ENCODE assay signal across 1 cellular context in the genomic region with DNA sequence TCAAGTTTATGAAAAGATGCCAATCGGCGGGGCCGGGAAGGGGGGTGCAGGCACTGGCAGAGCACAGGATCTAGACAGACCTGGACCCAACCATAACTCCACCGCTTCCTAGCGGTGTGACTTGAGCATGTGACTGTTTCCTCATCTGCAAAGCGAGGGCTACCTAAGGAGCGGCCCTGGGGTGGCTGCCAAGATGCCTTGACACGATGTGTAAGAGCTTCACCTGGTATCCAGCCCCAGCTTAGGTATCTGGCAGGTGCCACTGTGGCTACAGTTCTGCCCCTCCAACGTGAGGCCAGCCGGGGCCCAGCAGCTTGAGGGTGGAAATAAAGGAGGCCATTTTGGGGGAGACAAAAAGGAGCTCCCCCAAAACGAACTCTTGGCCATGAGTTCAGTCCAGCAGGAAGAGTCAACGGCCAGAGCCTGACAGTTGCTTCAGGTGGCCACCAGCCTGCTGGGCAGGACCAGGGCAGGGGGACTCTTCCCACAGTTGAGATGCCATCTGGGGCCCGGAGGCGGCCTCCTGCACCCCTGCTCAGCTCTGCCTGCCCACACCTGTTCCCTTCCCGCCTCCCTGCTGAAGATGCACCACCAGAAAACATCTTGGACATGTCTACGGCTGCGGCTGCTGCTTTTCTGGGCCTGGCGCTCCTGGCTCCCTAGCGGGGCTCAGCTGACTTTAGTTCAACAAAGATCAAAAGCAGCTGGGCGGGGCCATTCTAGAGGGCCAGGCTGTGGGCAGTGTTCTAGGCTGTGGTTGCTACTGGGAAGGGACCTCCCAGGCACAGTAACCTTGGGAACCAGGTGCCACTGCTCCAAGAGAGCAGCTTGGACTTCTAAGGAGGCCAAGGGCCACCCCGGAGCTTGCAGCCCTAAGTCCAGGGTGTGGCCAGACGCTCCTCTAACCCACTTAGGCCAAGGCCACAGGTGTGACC.
TF ChIP-seq lines count a peak whose summit lies in the region.

No MANE protein-coding gene starts in this region.

TF ChIP-seq in SK-N-SH, 30 proteins besides CTCF, POLR2A, EP300 and RAD21 (continued from another document):
- TF ChIP-seq ZBTB33 (IDR thresholded peaks at IDR 0.05; ENCODE audit: borderline replicate concordance, low read depth): no peak
- TF ChIP-seq, protein P1, sequence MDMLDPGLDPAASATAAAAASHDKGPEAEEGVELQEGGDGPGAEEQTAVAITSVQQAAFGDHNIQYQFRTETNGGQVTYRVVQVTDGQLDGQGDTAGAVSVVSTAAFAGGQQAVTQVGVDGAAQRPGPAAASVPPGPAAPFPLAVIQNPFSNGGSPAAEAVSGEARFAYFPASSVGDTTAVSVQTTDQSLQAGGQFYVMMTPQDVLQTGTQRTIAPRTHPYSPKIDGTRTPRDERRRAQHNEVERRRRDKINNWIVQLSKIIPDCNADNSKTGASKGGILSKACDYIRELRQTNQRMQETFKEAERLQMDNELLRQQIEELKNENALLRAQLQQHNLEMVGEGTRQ (IDR thresholded peaks at IDR 0.05; ENCODE audit: borderline replicate concordance, low read depth, low read length): no peak
- no peak for TF ChIP-seq TCF12 (IDR thresholded peaks at IDR 0.05)
- no peak for TF ChIP-seq RCOR1 (IDR thresholded peaks at IDR 0.05; ENCODE audit: low read length)
- TF ChIP-seq SMC3 (IDR thresholded peaks at IDR 0.05; ENCODE audit: low read depth, low read length): no peak
- TF ChIP-seq MEF2A (IDR thresholded peaks at IDR 0.05; ENCODE audit: borderline replicate concordance, low read depth): no peak
- TF ChIP-seq USF1 (IDR thresholded peaks at IDR 0.05; ENCODE audit: borderline replicate concordance, low read depth): no peak
- TF ChIP-seq, protein P2, sequence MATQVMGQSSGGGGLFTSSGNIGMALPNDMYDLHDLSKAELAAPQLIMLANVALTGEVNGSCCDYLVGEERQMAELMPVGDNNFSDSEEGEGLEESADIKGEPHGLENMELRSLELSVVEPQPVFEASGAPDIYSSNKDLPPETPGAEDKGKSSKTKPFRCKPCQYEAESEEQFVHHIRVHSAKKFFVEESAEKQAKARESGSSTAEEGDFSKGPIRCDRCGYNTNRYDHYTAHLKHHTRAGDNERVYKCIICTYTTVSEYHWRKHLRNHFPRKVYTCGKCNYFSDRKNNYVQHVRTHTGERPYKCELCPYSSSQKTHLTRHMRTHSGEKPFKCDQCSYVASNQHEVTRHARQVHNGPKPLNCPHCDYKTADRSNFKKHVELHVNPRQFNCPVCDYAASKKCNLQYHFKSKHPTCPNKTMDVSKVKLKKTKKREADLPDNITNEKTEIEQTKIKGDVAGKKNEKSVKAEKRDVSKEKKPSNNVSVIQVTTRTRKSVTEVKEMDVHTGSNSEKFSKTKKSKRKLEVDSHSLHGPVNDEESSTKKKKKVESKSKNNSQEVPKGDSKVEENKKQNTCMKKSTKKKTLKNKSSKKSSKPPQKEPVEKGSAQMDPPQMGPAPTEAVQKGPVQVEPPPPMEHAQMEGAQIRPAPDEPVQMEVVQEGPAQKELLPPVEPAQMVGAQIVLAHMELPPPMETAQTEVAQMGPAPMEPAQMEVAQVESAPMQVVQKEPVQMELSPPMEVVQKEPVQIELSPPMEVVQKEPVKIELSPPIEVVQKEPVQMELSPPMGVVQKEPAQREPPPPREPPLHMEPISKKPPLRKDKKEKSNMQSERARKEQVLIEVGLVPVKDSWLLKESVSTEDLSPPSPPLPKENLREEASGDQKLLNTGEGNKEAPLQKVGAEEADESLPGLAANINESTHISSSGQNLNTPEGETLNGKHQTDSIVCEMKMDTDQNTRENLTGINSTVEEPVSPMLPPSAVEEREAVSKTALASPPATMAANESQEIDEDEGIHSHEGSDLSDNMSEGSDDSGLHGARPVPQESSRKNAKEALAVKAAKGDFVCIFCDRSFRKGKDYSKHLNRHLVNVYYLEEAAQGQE (IDR thresholded peaks at IDR 0.05; ENCODE audit: low read depth, low read length): no peak
- TF ChIP-seq FOXM1 (IDR thresholded peaks at IDR 0.05; ENCODE audit: low read depth): no peak
- TF ChIP-seq MXI1 (IDR thresholded peaks at IDR 0.05; ENCODE audit: low read depth, low read length): no peak
- TF ChIP-seq TEAD4 (IDR thresholded peaks at IDR 0.05; ENCODE audit: borderline replicate concordance, insufficient read depth): no peak
- TF ChIP-seq GATA2 (CRISPR knock-in tag; IDR thresholded peaks at IDR 0.05): no peak
